8 cellular contexts compared by ENCODE assay signal in genomic region chr5:5523066-5523505, GRCh38.
DNase-seq lines count a peak whose midpoint lies in the region; ATAC-seq and TF ChIP-seq lines count a peak whose summit lies in the region.

No MANE protein-coding gene starts in this region.

- TF ChIP-seq CTCF in RWPE1 (conservative IDR thresholded peaks at IDR 0.05; ENCODE audit: low read depth): no peak

- peak; percentile 89 for ATAC-seq in HG02623 (IDR thresholded peaks at IDR 0.05; ENCODE audit: unreplicated experiment)

- DNase-seq in activated CD4-positive, alpha-beta T cell treated with anti-CD3 and anti-CD28 coated beads for 48 hours: peak; percentile 9
- DNase-seq in activated CD4-positive, alpha-beta T cell treated with anti-CD3 and anti-CD28 coated beads for 1 hour: no peak
- DNase-seq in NCI-H226 (peak; percentile 27), fibroblast of peridontal ligament (ENCODE audit: extremely low read depth) (peak; percentile 36), RWPE1 (ENCODE audit: low spot score) (no peak), amygdala (lab: John Stamatoyannopoulos, UW) (no peak), NCI-H526 treated with DMSO at 0.1 percent for 48 hours (lab: John Stamatoyannopoulos, UW) (no peak)

- CTCF ChIA-PET in RWPE1 (lab: Yijun Ruan, JAX): no interaction called here

- H3K27ac ChIP-seq in RWPE1: no peak overlapping the region

- POLR2A ChIA-PET in RWPE1 (lab: Yijun Ruan, JAX; ENCODE audit: low non-redundant PET): no interaction called here

Comparison
In these comparisons a context has a peak if more than half of its experiments do, and no peak if none do; other contexts are left out.
1. DNase-seq: peak in activated CD4-positive, alpha-beta T cell treated with anti-CD3 and anti-CD28 coated beads for 48 hours (single experiment), NCI-H226 (single experiment) and fibroblast of peridontal ligament (single experiment); none in activated CD4-positive, alpha-beta T cell treated with anti-CD3 and anti-CD28 coated beads for 1 hour (single experiment), RWPE1 (single experiment), amygdala (0 of 56) and NCI-H526 treated with DMSO at 0.1 percent for 48 hours (single experiment).